8 cellular contexts compared by ENCODE assay signal in genomic region chr5:139698461-139699146, GRCh38. TPM values are rescaled to one million over a fixed set of nuclear protein-coding genes. Genes with fewer than 3 reads are reported as not detected.
DNase-seq lines count a peak whose midpoint lies in the region; ATAC-seq and TF ChIP-seq lines count a peak whose summit lies in the region.

No MANE protein-coding gene starts in this region.

- H3K4me3 Mint-ChIP-seq in brain = peak overlapping the region; percentile 26 to 78 (median 60)

- no peaks in the 10 kb centered on the region for H3K36me3 Mint-ChIP-seq in brain

- no peak for ATAC-seq in activated CD4-positive, CD25-positive, alpha-beta regulatory T cell treated with anti-CD3 and anti-CD28 coated beads, Interleukin-2, amount 50 U/mL, for 24 hours
- ATAC-seq in HG02610 (IDR thresholded peaks at IDR 0.05; ENCODE audit: unreplicated experiment) = no peak

- peak overlapping the region; percentile 94; the same call in 1 of the 2 replicates for H3K27ac ChIP-seq in HUES6 (ENCODE audit: low read depth, low read length)

- H3K4me1 Mint-ChIP-seq in brain = peaks cover 82% of the 10 kb centered on the region

- H3K4me3 ChIP-seq in HUES6 (ENCODE audit: low read depth, low read length) (peak overlapping the region; percentile 52; the same call in 1 of the 2 replicates), skeletal muscle cell (ENCODE audit: low read depth, low read length) (no peak overlapping the region)

- no peaks in the 10 kb centered on the region for H3K27me3 ChIP-seq in HUES6 (ENCODE audit: control insufficient read depth, insufficient read depth, low read length)

- no peak for TF ChIP-seq CTCF in brain (conservative IDR thresholded peaks at IDR 0.05)

- H3K36me3 ChIP-seq in HUES6 (ENCODE audit: control insufficient read depth, insufficient read depth, low read length) = no peaks in the 10 kb centered on the region

- H3K4me1 ChIP-seq in HUES6 (ENCODE audit: control insufficient read depth, insufficient read depth, low read length) = peaks cover 52% of the 10 kb centered on the region

- H3K9ac ChIP-seq in HUES6 (ENCODE audit: low read length) = peak overlapping the region; percentile 90

- no peaks in the 10 kb centered on the region for H3K9me3 ChIP-seq in HUES6 (ENCODE audit: control insufficient read depth, insufficient read depth, low read depth, low read length)

- DNase-seq in AG08396 (ENCODE audit: low spot score) (peak; percentile 83), iPS-NIHi11 (ENCODE audit: low spot score) (peak; percentile 77), skeletal muscle cell (ENCODE audit: low read depth) (peak; percentile 64)
- no peak for DNase-seq in activated naive CD4-positive, alpha-beta T cell (lab: John Stamatoyannopoulos, UW)

- no peaks in the 10 kb centered on the region for H3K27me3 Mint-ChIP-seq in brain

- H3K27ac Mint-ChIP-seq in brain = peak overlapping the region; percentile 98 to 99 (median 98)

- peaks cover 0 to 2% (median 0%) of the 10 kb centered on the region in 5 experiments for H3K9me3 Mint-ChIP-seq in brain

RNA-seq across cellular contexts. Expression of gene CXXC5, which starts 50.5 kb away (rescaled TPM):
- 79.7 TPM for polyA plus RNA-seq in brain (ENCODE audit: insufficient read depth, low read depth, low replicate concordance)

Comparison
In these comparisons a context has a peak if more than half of its experiments do, and no peak if none do; other contexts are left out.
1. DNase-seq: peak in AG08396 (single experiment), iPS-NIHi11 (single experiment) and skeletal muscle cell (single experiment); none in activated naive CD4-positive, alpha-beta T cell (0 of 4).